In the genomic region with DNA sequence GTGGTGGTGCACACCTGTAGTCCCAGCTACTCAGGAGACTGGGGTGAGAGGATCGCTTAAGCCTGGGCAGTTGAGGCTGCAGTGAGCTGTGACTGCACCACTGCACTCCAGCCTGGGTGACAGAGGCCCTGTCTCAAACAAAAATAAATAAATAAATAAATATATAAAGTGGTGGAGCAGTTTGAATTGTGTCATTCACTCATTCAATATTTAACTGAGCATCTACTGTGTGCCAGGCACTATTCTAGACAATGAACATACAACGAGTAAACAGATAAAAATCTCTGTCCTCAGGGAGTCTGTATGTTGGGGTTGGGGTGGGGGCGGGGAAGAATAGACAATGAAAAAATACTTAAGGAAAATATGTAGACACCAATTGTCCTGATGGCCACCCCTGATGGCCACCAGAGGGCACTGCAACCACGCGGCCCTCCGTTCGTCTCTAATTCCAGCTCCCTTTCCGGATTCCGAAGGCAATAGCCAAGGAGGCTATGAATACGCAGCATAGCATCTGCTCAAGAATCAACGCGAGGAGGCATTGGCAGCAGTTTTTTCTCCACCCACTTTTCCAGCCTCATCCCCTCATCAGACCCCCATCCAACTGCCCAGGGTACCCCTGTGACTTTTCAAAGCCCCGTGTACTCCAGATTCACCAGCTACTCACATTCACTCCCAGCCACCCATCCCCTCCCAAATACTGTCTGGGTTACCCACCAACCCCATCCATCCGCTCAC, we compare ENCODE assay signal across 8 cellular contexts. TPM values are rescaled to one million over a fixed set of nuclear protein-coding genes. Genes with fewer than 3 reads are reported as not detected.
DNase-seq lines count a peak whose midpoint lies in the region; ATAC-seq and TF ChIP-seq lines count a peak whose summit lies in the region.

No MANE protein-coding gene starts in this region.

- intact Hi-C loops in activated CD4-positive, alpha-beta memory T cell treated with anti-CD3 and anti-CD28 coated beads for 36 hours (cut with micrococcal nuclease) = loop anchor here (1.0 to 2.0 kb wide), 5 partner anchors 21 to 321 kb away; partner anchors contain the start of gene KIF22
- intact Hi-C loops in dorsolateral prefrontal cortex (cut with DNase I) = no loop called here

- peaks cover 0 to 8% of the 10 kb centered on the region in 2 experiments; a peak in 1 of 3 replicates for H3K36me3 ChIP-seq in HEK293 (ENCODE audit: control insufficient read depth in 2 of 2, insufficient read depth in 1 of 2, low read length in 2 of 2)
- no peaks in the 10 kb centered on the region for H3K36me3 ChIP-seq in lung (ENCODE audit: control insufficient read depth in 2 of 2, insufficient read depth in 2 of 2, low read length in 2 of 2)

- ATAC-seq in lung (ENCODE audit: insufficient read depth, low FRiP score) (peak; percentile 90), HG03097 (IDR thresholded peaks at IDR 0.05; ENCODE audit: low FRiP score, unreplicated experiment) (no peak)

- DNase-seq in AML-193 (lab: John Stamatoyannopoulos, UW) (peak; percentile 69 to 71), NCI-H69 (lab: John Stamatoyannopoulos, UW) (peak; percentile 91), dorsolateral prefrontal cortex (peak; percentile 37 to 77 (median 65)), lung (ENCODE audit: low spot score) (peak; percentile 73)
- peak; percentile 86 for DNase-seq in activated CD4-positive, alpha-beta memory T cell treated with anti-CD3 and anti-CD28 coated beads for 36 hours
- DNase-seq in stimulated activated CD8-positive, alpha-beta memory T cell treated with anti-CD3 and anti-CD28 coated beads, Interleukin-12 subunit alpha, Interleukin-12 subunit beta, amount 100 ng/mL, for 24 hours (ENCODE audit: extremely low read depth) = peak; percentile 38

- peaks cover 34% of the 10 kb centered on the region for H3K4me1 Mint-ChIP-seq in activated CD4-positive, alpha-beta memory T cell treated with anti-CD3 and anti-CD28 coated beads for 36 hours (ENCODE audit: low read depth)

- 13 to 16% methylated on average over 14 of the region's 14 CpGs for WGBS in lung, 2 donors

- H3K9me3 Mint-ChIP-seq in activated CD4-positive, alpha-beta memory T cell treated with anti-CD3 and anti-CD28 coated beads for 36 hours = no peaks in the 10 kb centered on the region

- H3K36me3 Mint-ChIP-seq in activated CD4-positive, alpha-beta memory T cell treated with anti-CD3 and anti-CD28 coated beads for 36 hours = no peaks in the 10 kb centered on the region

- H3K4me1 ChIP-seq in HEK293 (ENCODE audit: control insufficient read depth, insufficient read depth, low read length) = no peaks in the 10 kb centered on the region
- H3K4me1 ChIP-seq in lung (ENCODE audit: control insufficient read depth in 2 of 2, insufficient read depth in 2 of 2, low read length in 2 of 2) = no peaks in the 10 kb centered on the region

- no peaks in the 10 kb centered on the region for H3K9me3 ChIP-seq in HEK293 (ENCODE audit: control insufficient read depth, insufficient read depth, low read depth, low read length)
- peaks cover 0 to 2% of the 10 kb centered on the region in 2 donors for H3K9me3 ChIP-seq in lung (ENCODE audit: control insufficient read depth in 2 of 2, insufficient read depth in 1 of 2, low read length in 1 of 2)

- peak overlapping the region; percentile 26 for H3K4me3 Mint-ChIP-seq in activated CD4-positive, alpha-beta memory T cell treated with anti-CD3 and anti-CD28 coated beads for 36 hours

- POLR2A ChIA-PET in HEK293 (lab: Yijun Ruan, JAX) = interaction anchor here (0.5 to 1.6 kb wide), 9 partner anchors 17 to 321 kb away, joined by 4 to 9 read pairs (median 4); partner anchors contain the start of genes KIF22, MAZ and PAGR1
- POLR2A ChIA-PET in activated CD4-positive, alpha-beta memory T cell treated with anti-CD3 and anti-CD28 coated beads for 36 hours (lab: Charles Lee) = interaction anchor here (0.6 to 2.4 kb wide), 6 partner anchors 46 to 261 kb away, joined by 3 to 12 read pairs (median 7); partner anchors contain the start of genes C16orf54 and PAGR1

- CTCF ChIA-PET in HEK293 (lab: Yijun Ruan, JAX) = interaction anchor here (0.6 to 5.2 kb wide), 26 partner anchors 8 to 632 kb away, joined by 3 to 47 read pairs (median 4); partner anchors contain the start of genes KIF22 and TLCD3B
- CTCF ChIA-PET in activated CD4-positive, alpha-beta memory T cell treated with anti-CD3 and anti-CD28 coated beads for 36 hours (lab: Charles Lee) = interaction anchor here (0.6 to 7.8 kb wide), 47 partner anchors 9 to 392 kb away, joined by 3 to 97 read pairs (median 4); partner anchors contain the start of genes CDIPT, INO80E, KIF22 and MVP

- no peaks in the 10 kb centered on the region for H3K27me3 ChIP-seq in dorsolateral prefrontal cortex
- H3K27me3 ChIP-seq in lung (ENCODE audit: control insufficient read depth, insufficient read depth) = no peaks in the 10 kb centered on the region

- H3K27ac Mint-ChIP-seq in activated CD4-positive, alpha-beta memory T cell treated with anti-CD3 and anti-CD28 coated beads for 36 hours = peak overlapping the region; percentile 80

- no peaks in the 10 kb centered on the region for H3K27me3 Mint-ChIP-seq in activated CD4-positive, alpha-beta memory T cell treated with anti-CD3 and anti-CD28 coated beads for 36 hours

- H3K4me3 ChIP-seq in HEK293 (ENCODE audit: low read depth, low read length) (no peak overlapping the region), dorsolateral prefrontal cortex (peak overlapping the region in 10 of 59 donors; percentile 4 to 27 (median 16)), lung (no peak overlapping the region)

- TF ChIP-seq CTCF in HEK293 (tag by site-specific recombination; IDR thresholded peaks at IDR 0.05) = peak; percentile 75
- peak; percentile 63 to 93 (median 82) for TF ChIP-seq CTCF in dorsolateral prefrontal cortex (IDR thresholded peaks at IDR 0.05 in 54 of 56, conservative IDR thresholded peaks at IDR 0.05 in 2 of 56; ENCODE audit: low read depth in 1 of 56, partially characterized antibody in 56 of 56)
- peak; percentile 93 for TF ChIP-seq CTCF in lung (IDR thresholded peaks at IDR 0.05; ENCODE audit: control extremely low read depth, extremely low read depth)

- H3K27ac ChIP-seq in HEK293 (ENCODE audit: extremely low read depth, low read depth, low read length) (no peak overlapping the region), dorsolateral prefrontal cortex (no peak overlapping the region), lung (ENCODE audit: low read depth in 1 of 2, low read length in 1 of 2) (no peak overlapping the region)

TF ChIP-seq in HEK293, 187 proteins besides CTCF, POLR2A, EP300 and RAD21 (continues in another document):
- no peak for TF ChIP-seq ZNF175 (tag by site-specific recombination; IDR thresholded peaks at IDR 0.05)
- TF ChIP-seq ZNF654 (tag by site-specific recombination; IDR thresholded peaks at IDR 0.05; ENCODE audit: low read depth) = peak; percentile 84
- TF ChIP-seq ZNF19 (tag by site-specific recombination; IDR thresholded peaks at IDR 0.05; ENCODE audit: low read depth) = no peak
- no peak for TF ChIP-seq ZNF341 (tag by site-specific recombination; IDR thresholded peaks at IDR 0.05; ENCODE audit: low read depth)
- TF ChIP-seq, protein P1, sequence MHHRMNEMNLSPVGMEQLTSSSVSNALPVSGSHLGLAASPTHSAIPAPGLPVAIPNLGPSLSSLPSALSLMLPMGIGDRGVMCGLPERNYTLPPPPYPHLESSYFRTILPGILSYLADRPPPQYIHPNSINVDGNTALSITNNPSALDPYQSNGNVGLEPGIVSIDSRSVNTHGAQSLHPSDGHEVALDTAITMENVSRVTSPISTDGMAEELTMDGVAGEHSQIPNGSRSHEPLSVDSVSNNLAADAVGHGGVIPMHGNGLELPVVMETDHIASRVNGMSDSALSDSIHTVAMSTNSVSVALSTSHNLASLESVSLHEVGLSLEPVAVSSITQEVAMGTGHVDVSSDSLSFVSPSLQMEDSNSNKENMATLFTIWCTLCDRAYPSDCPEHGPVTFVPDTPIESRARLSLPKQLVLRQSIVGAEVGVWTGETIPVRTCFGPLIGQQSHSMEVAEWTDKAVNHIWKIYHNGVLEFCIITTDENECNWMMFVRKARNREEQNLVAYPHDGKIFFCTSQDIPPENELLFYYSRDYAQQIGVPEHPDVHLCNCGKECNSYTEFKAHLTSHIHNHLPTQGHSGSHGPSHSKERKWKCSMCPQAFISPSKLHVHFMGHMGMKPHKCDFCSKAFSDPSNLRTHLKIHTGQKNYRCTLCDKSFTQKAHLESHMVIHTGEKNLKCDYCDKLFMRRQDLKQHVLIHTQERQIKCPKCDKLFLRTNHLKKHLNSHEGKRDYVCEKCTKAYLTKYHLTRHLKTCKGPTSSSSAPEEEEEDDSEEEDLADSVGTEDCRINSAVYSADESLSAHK (tag by site-specific recombination; IDR thresholded peaks at IDR 0.05) = no peak
- TF ChIP-seq GLIS1 (tag by site-specific recombination; IDR thresholded peaks at IDR 0.05) = no peak

RNA-seq across cellular contexts. Expression of gene QPRT, which starts 21.4 kb away (rescaled TPM):
- total RNA-seq in activated CD4-positive, alpha-beta memory T cell treated with anti-CD3 and anti-CD28 coated beads for 36 hours = 1 to 10 TPM; 8.7 to 9.7 TPM
- total RNA-seq in dorsolateral prefrontal cortex = 10 to 100 TPM; 10.1 to 29.5 (median 18.0) TPM
- total RNA-seq in lung = 10 to 100 TPM; 22.0 to 23.1 TPM
- 1 to 10 TPM; 8.7 to 9.6 TPM for polyA plus RNA-seq in lung

RNA-seq across cellular contexts. Expression of gene SPN, which starts 37.4 kb away (rescaled TPM):
- 100 to 1,000 TPM; 109 to 114 TPM for total RNA-seq in activated CD4-positive, alpha-beta memory T cell treated with anti-CD3 and anti-CD28 coated beads for 36 hours
- total RNA-seq in dorsolateral prefrontal cortex (1 to 10 TPM in 105 of 120 experiments, under 1 TPM in 15; 0.46 to 6.2 (median 2.1) TPM), lung (10 to 100 TPM in 1 of 2 donors, 1 to 10 TPM in 1; 5.8 to 52.5 TPM)
- polyA plus RNA-seq in lung = 10 to 100 TPM; 10.5 to 14.4 TPM

RNA-seq across cellular contexts. Expression of gene C16orf54, which starts 45.4 kb away (rescaled TPM):
- total RNA-seq in activated CD4-positive, alpha-beta memory T cell treated with anti-CD3 and anti-CD28 coated beads for 36 hours = 10 to 100 TPM; 25.2 to 26.2 TPM
- 1 to 10 TPM in 9 of 120 experiments, under 1 TPM in 99, not detected in 12; 0.17 to 1.3 (median 0.45) TPM for total RNA-seq in dorsolateral prefrontal cortex
- 1 to 10 TPM; 3.1 to 9.1 TPM for total RNA-seq in lung
- 1 to 10 TPM; 2.8 to 6.0 TPM for polyA plus RNA-seq in lung

Comparison
In these comparisons a context has a peak if more than half of its experiments do, and no peak if none do; other contexts are left out.
1. DNase-seq: peak in every context shown above with its lines; median percentile 91 in NCI-H69; 86 in activated CD4-positive, alpha-beta memory T cell treated with anti-CD3 and anti-CD28 coated beads for 36 hours; 73 in lung; 70 in AML-193; 65 in dorsolateral prefrontal cortex; 38 in stimulated activated CD8-positive, alpha-beta memory T cell treated with anti-CD3 and anti-CD28 coated beads, Interleukin-12 subunit alpha, Interleukin-12 subunit beta, amount 100 ng/mL, for 24 hours.